ENCODE assay signal across 8 cellular contexts in genomic region chrX:21373637-21374162, GRCh38. TPM values are rescaled to one million over a fixed set of nuclear protein-coding genes. Genes with fewer than 3 reads are reported as not detected.
DNase-seq lines count a peak whose midpoint lies in the region; ATAC-seq and TF ChIP-seq lines count a peak whose summit lies in the region.

No MANE protein-coding gene starts in this region.

- H3K9me3 Mint-ChIP-seq in GM23338, result no peaks in the 10 kb centered on the region
- H3K9me3 Mint-ChIP-seq in activated naive CD4-positive, alpha-beta T cell treated with anti-CD3 and anti-CD28 coated beads, Interleukin-2, amount 10 ng/mL, durations not matched to agents 7 days and 5 days, result no peaks in the 10 kb centered on the region

- no peak overlapping the region for H3K27ac Mint-ChIP-seq in GM23338
- H3K27ac Mint-ChIP-seq in activated naive CD4-positive, alpha-beta T cell treated with anti-CD3 and anti-CD28 coated beads, Interleukin-2, amount 10 ng/mL, durations not matched to agents 7 days and 5 days, result peak overlapping the region; percentile 82

- peaks cover 6% of the 10 kb centered on the region for H3K27me3 Mint-ChIP-seq in GM23338 (ENCODE audit: insufficient read depth, low read depth, poor library complexity)
- no peaks in the 10 kb centered on the region for H3K27me3 Mint-ChIP-seq in activated naive CD4-positive, alpha-beta T cell treated with anti-CD3 and anti-CD28 coated beads, Interleukin-2, amount 10 ng/mL, durations not matched to agents 7 days and 5 days

- no peaks in the 10 kb centered on the region for H3K9me3 ChIP-seq in hepatocyte (ENCODE audit: low read depth)

- H2AFZ ChIP-seq in GM23338 (no peak overlapping the region), hepatocyte (peak overlapping the region; percentile 40)

- H3K36me3 Mint-ChIP-seq in GM23338 (ENCODE audit: low read depth), result no peaks in the 10 kb centered on the region
- no peaks in the 10 kb centered on the region for H3K36me3 Mint-ChIP-seq in activated naive CD4-positive, alpha-beta T cell treated with anti-CD3 and anti-CD28 coated beads, Interleukin-2, amount 10 ng/mL, durations not matched to agents 7 days and 5 days

- peaks cover 14% of the 10 kb centered on the region; the same call in 2 of the 3 replicates for H3K4me1 Mint-ChIP-seq in GM23338
- peaks cover 28% of the 10 kb centered on the region for H3K4me1 Mint-ChIP-seq in activated naive CD4-positive, alpha-beta T cell treated with anti-CD3 and anti-CD28 coated beads, Interleukin-2, amount 10 ng/mL, durations not matched to agents 7 days and 5 days

- H3K4me3 ChIP-seq in GM23338, result peak overlapping the region; percentile 67
- H3K4me3 ChIP-seq in hepatocyte, result peak overlapping the region; percentile 14

- H3K4me2 ChIP-seq in GM23338 (peak overlapping the region; percentile 72), hepatocyte (peak overlapping the region; percentile 89)

- peaks cover 10% of the 10 kb centered on the region for H3K27me3 ChIP-seq in GM23338 (ENCODE audit: insufficient read depth)
- H3K27me3 ChIP-seq in hepatocyte, result peaks cover 8% of the 10 kb centered on the region

- no peaks in the 10 kb centered on the region for H3K9me2 ChIP-seq in GM23338 (ENCODE audit: insufficient read depth)
- no peaks in the 10 kb centered on the region for H3K9me2 ChIP-seq in hepatocyte (replicated peaks; ENCODE audit: insufficient read depth)

- H3K36me3 ChIP-seq in GM23338 (ENCODE audit: insufficient read depth) (no peaks in the 10 kb centered on the region), hepatocyte (replicated peaks; ENCODE audit: insufficient read depth, low read depth) (no peaks in the 10 kb centered on the region)

- 30% methylated on average over 49 of the region's 50 CpGs for WGBS in hepatocyte (ENCODE audit: low lambda C conversion rate, missing lambda C conversion rate)

- H3K4me3 Mint-ChIP-seq in GM23338, result peak overlapping the region; percentile 66
- peak overlapping the region; percentile 76 for H3K4me3 Mint-ChIP-seq in activated naive CD4-positive, alpha-beta T cell treated with anti-CD3 and anti-CD28 coated beads, Interleukin-2, amount 10 ng/mL, durations not matched to agents 7 days and 5 days

- ATAC-seq in GM18499 (IDR thresholded peaks at IDR 0.05; ENCODE audit: insufficient read depth, unreplicated experiment) (peak; percentile 17), GM23338 (peak; percentile 29), HG03025 (IDR thresholded peaks at IDR 0.05; ENCODE audit: low FRiP score, unreplicated experiment) (no peak)

- DNase-seq in GM23338 (ENCODE audit: low spot score) (peak; percentile 27), NCI-H2029 (lab: John Stamatoyannopoulos, UW) (peak; percentile 31), hepatocyte (ENCODE audit: low spot score) (no peak), NCI-H1048 (lab: John Stamatoyannopoulos, UW) (no peak)
- peak; percentile 39 for DNase-seq in activated naive CD4-positive, alpha-beta T cell treated with anti-CD3 and anti-CD28 coated beads, Interleukin-2, amount 10 ng/mL, durations not matched to agents 7 days and 5 days
- peak; percentile 12 for DNase-seq in stimulated activated CD4-positive, alpha-beta T cell treated with anti-CD3 and anti-CD28 coated beads, Interleukin-12 subunit alpha, Interleukin-12 subunit beta, amount 100 ng/mL, for 4 hours

- H4K20me1 ChIP-seq in GM23338 (replicated peaks; ENCODE audit: insufficient read depth) (no peaks in the 10 kb centered on the region), hepatocyte (ENCODE audit: insufficient read depth, poor library complexity, severe bottlenecking) (no peaks in the 10 kb centered on the region)

- H3K79me2 ChIP-seq in GM23338 (replicated peaks; ENCODE audit: insufficient read depth) (peaks cover 34% of the 10 kb centered on the region), hepatocyte (no peaks in the 10 kb centered on the region)

- H3F3A ChIP-seq in GM23338 (replicated peaks; ENCODE audit: low read depth), result no peaks in the 10 kb centered on the region

- CTCF ChIA-PET in activated naive CD4-positive, alpha-beta T cell treated with anti-CD3 and anti-CD28 coated beads, Interleukin-2, amount 10 ng/mL, durations not matched to agents 7 days and 5 days (lab: Charles Lee), result no interaction called here

- H3K27ac ChIP-seq in GM23338 (ENCODE audit: low read depth) (no peak overlapping the region), hepatocyte (no peak overlapping the region)

- peaks cover 8% of the 10 kb centered on the region for H3K4me1 ChIP-seq in GM23338 (ENCODE audit: insufficient read depth)
- no peaks in the 10 kb centered on the region for H3K4me1 ChIP-seq in hepatocyte (ENCODE audit: insufficient read depth)

- TF ChIP-seq CTCF in GM23338 (conservative IDR thresholded peaks at IDR 0.05; ENCODE audit: low read depth in 2 of 2), result no peak
- TF ChIP-seq CTCF in hepatocyte (IDR thresholded peaks at IDR 0.05; ENCODE audit: poor library complexity), result no peak

TF ChIP-seq in GM23338, 12 proteins besides CTCF, POLR2A, EP300 and RAD21 (continues in another document):
- TF ChIP-seq, protein P1, sequence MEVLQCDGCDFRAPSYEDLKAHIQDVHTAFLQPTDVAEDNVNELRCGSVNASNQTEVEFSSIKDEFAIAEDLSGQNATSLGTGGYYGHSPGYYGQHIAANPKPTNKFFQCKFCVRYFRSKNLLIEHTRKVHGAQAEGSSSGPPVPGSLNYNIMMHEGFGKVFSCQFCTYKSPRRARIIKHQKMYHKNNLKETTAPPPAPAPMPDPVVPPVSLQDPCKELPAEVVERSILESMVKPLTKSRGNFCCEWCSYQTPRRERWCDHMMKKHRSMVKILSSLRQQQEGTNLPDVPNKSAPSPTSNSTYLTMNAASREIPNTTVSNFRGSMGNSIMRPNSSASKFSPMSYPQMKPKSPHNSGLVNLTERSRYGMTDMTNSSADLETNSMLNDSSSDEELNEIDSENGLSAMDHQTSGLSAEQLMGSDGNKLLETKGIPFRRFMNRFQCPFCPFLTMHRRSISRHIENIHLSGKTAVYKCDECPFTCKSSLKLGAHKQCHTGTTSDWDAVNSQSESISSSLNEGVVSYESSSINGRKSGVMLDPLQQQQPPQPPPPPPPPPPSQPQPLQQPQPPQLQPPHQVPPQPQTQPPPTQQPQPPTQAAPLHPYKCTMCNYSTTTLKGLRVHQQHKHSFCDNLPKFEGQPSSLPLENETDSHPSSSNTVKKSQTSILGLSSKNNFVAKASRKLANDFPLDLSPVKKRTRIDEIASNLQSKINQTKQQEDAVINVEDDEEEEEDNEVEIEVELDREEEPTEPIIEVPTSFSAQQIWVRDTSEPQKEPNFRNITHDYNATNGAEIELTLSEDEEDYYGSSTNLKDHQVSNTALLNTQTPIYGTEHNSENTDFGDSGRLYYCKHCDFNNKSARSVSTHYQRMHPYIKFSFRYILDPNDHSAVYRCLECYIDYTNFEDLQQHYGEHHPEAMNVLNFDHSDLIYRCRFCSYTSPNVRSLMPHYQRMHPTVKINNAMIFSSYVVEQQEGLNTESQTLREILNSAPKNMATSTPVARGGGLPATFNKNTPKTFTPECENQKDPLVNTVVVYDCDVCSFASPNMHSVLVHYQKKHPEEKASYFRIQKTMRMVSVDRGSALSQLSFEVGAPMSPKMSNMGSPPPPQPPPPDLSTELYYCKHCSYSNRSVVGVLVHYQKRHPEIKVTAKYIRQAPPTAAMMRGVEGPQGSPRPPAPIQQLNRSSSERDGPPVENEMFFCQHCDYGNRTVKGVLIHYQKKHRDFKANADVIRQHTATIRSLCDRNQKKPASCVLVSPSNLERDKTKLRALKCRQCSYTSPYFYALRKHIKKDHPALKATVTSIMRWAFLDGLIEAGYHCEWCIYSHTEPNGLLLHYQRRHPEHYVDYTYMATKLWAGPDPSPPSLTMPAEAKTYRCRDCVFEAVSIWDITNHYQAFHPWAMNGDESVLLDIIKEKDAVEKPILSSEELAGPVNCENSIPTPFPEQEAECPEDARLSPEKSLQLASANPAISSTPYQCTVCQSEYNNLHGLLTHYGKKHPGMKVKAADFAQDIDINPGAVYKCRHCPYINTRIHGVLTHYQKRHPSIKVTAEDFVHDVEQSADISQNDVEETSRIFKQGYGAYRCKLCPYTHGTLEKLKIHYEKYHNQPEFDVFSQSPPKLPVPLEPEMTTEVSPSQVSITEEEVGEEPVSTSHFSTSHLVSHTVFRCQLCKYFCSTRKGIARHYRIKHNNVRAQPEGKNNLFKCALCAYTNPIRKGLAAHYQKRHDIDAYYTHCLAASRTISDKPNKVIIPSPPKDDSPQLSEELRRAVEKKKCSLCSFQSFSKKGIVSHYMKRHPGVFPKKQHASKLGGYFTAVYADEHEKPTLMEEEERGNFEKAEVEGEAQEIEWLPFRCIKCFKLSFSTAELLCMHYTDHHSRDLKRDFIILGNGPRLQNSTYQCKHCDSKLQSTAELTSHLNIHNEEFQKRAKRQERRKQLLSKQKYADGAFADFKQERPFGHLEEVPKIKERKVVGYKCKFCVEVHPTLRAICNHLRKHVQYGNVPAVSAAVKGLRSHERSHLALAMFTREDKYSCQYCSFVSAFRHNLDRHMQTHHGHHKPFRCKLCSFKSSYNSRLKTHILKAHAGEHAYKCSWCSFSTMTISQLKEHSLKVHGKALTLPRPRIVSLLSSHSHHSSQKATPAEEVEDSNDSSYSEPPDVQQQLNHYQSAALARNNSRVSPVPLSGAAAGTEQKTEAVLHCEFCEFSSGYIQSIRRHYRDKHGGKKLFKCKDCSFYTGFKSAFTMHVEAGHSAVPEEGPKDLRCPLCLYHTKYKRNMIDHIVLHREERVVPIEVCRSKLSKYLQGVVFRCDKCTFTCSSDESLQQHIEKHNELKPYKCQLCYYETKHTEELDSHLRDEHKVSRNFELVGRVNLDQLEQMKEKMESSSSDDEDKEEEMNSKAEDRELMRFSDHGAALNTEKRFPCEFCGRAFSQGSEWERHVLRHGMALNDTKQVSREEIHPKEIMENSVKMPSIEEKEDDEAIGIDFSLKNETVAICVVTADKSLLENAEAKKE (CRISPR knock-in tag; IDR thresholded peaks at IDR 0.05), result no peak
- no peak for TF ChIP-seq STAT1 (IDR thresholded peaks at IDR 0.05; ENCODE audit: unreplicated experiment)

RNA-seq across cellular contexts. Expression of gene CNKSR2, which starts 0.5 kb away (rescaled TPM):
- 40.9 and 49.5 TPM in 2 replicates for total RNA-seq in GM23338 (2014; rRNA removed; shearing (Covaris generic))
- 10.9 and 13.9 TPM in 2 replicates for polyA plus RNA-seq in GM23338 (2016; fragmentation: Nextera tagmentation; extraction: Ambion mirVana)
- total RNA-seq in hepatocyte, result 8.0 and 10.3 TPM in 2 replicates
- polyA plus RNA-seq in hepatocyte, result 1.5 and 1.8 TPM in 2 replicates

Comparison
In these comparisons a context has a peak if more than half of its experiments do, and no peak if none do; other contexts are left out.
1. DNase-seq: peak in GM23338 (single experiment), NCI-H2029 (single experiment), activated naive CD4-positive, alpha-beta T cell treated with anti-CD3 and anti-CD28 coated beads, Interleukin-2, amount 10 ng/mL, durations not matched to agents 7 days and 5 days (single experiment) and stimulated activated CD4-positive, alpha-beta T cell treated with anti-CD3 and anti-CD28 coated beads, Interleukin-12 subunit alpha, Interleukin-12 subunit beta, amount 100 ng/mL, for 4 hours (single experiment); none in hepatocyte (single experiment) and NCI-H1048 (single experiment).